In the genomic region with DNA sequence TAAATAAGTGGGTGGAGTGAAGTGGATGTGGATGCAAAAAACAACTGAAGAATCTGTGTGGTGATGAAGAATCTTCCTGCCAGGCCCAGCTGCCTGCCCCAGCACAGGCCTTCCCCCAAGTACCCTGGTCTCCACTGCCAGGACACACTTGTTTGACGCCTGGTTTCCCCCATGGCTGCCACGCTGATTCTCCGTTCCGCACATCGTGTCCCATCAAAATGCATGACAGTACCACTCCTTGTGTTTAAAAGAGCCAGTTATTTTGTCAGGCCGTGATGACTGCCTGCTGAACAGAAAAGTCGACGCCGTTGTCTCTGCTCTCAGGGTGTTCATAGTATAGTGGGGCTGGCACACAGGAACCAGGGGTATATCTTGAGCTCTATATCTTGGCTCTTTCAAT, we compare ENCODE assay signal across 7 cellular contexts.
"Had no signal": no experiment of that assay in that cellular context is flagged by ENCODE, and none has a peak within 500 bp of the region (broad histone marks: within the 10 kb centered on the region; RNA-seq: fewer than 3 reads in every experiment).

No MANE protein-coding gene starts in this region.

- H3K4me2 ChIP-seq: GM23338 had no signal

- H2AFZ ChIP-seq: GM23338 had no signal

- ATAC-seq: GM23338 had no signal

- H3K4me3 ChIP-seq: GM23338 had no signal

- FAIRE-seq: H1, H54, HTR-8/SVneo had no signal

- DNase-seq: H9, HCEC 1CT, KBM-7 had no signal
